ENCODE assay signal across 12 cellular contexts in the genomic region with DNA sequence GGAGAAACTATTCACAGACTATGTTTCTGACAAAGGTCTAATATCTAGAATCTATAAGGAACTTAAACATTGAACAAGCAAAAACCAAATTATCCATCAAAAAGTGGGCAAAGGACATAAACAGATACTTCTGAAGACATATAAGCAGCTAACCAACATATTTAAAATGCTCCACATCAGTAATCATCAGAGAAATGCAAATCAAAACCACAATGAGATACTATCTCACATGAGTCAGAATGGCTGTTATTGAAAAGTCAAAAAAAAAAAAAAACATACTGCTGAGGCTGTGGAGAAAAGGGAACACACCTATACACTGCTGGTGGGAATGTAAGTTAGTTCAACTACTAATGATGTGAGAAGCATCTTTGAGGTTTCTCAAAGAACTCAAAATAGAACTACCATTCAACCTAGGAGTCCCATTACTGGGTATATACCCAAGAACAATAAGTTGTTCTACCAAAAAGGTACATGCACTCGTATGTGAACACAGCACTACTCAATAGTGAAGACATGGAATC.
DNase-seq lines count a peak whose midpoint lies in the region; ATAC-seq and TF ChIP-seq lines count a peak whose summit lies in the region.
"Had no signal": no experiment of that assay in that cellular context is flagged by ENCODE, and none has a peak within 500 bp of the region (broad histone marks: within the 10 kb centered on the region; RNA-seq: fewer than 3 reads in every experiment).

No MANE protein-coding gene starts in this region.

- H3K27ac Mint-ChIP-seq in progenitor cell of endocrine pancreas, result no peak overlapping the region
- H3K27ac Mint-ChIP-seq: activated T-helper 1 cell treated with anti-CD3 and anti-CD28 coated beads, Interleukin-12 subunit alpha, Interleukin-12 subunit beta, Interleukin-2, Interleukin-4 antibody, amounts not matched to agents 30 ng/mL and 10 ng/mL and 1 ng/mL, durations not matched to agents 14 hours and 24 hours and 36 hours; immature natural killer cell had no signal

- no peaks in the 10 kb centered on the region for H3K27me3 Mint-ChIP-seq in progenitor cell of endocrine pancreas

- no peak for TF ChIP-seq CTCF in progenitor cell of endocrine pancreas (IDR thresholded peaks at IDR 0.05; ENCODE audit: unreplicated experiment)

- no peak overlapping the region for H3K4me3 Mint-ChIP-seq in progenitor cell of endocrine pancreas (ENCODE audit: low read depth)
- H3K4me3 Mint-ChIP-seq: activated T-helper 1 cell treated with anti-CD3 and anti-CD28 coated beads, Interleukin-12 subunit alpha, Interleukin-12 subunit beta, Interleukin-2, Interleukin-4 antibody, amounts not matched to agents 30 ng/mL and 10 ng/mL and 1 ng/mL, durations not matched to agents 14 hours and 24 hours and 36 hours; immature natural killer cell had no signal

- peaks cover 3% of the 10 kb centered on the region for H3K9me3 Mint-ChIP-seq in progenitor cell of endocrine pancreas (ENCODE audit: low read depth)
- H3K9me3 Mint-ChIP-seq: activated T-helper 1 cell treated with anti-CD3 and anti-CD28 coated beads, Interleukin-12 subunit alpha, Interleukin-12 subunit beta, Interleukin-2, Interleukin-4 antibody, amounts not matched to agents 30 ng/mL and 10 ng/mL and 1 ng/mL, durations not matched to agents 14 hours and 24 hours and 36 hours had no signal

- DNase-seq in GM04504 (ENCODE audit: low read depth), result peak; percentile 11
- DNase-seq in RKO (ENCODE audit: low spot score), result peak; percentile 19
- peak; percentile 21 for DNase-seq in glomerular visceral epithelial cell (ENCODE audit: extremely low spot score)
- no peak for DNase-seq in NCI-H1048 (lab: John Stamatoyannopoulos, UW)
- no peak for DNase-seq in activated naive CD4-positive, alpha-beta T cell treated with Interleukin-2 at 50 U/mL for 16 hours
- DNase-seq in progenitor cell of endocrine pancreas (ENCODE audit: low spot score, unreplicated experiment), result no peak
- DNase-seq: COR-L47, immature natural killer cell, upper lobe of left lung had no signal

- ATAC-seq in HG02981 (IDR thresholded peaks at IDR 0.05; ENCODE audit: unreplicated experiment) (peak; percentile 54), GM19023 (IDR thresholded peaks at IDR 0.05; ENCODE audit: unreplicated experiment) (no peak)

- H3K36me3 Mint-ChIP-seq in progenitor cell of endocrine pancreas (ENCODE audit: insufficient read depth), result peaks cover 1% of the 10 kb centered on the region
- H3K36me3 Mint-ChIP-seq: immature natural killer cell had no signal

- peaks cover 6% of the 10 kb centered on the region for H3K4me1 Mint-ChIP-seq in progenitor cell of endocrine pancreas (ENCODE audit: low read depth)
- H3K4me1 Mint-ChIP-seq: immature natural killer cell had no signal

Comparison
In these comparisons a context has a peak if more than half of its experiments do, and no peak if none do; other contexts are left out.
1. DNase-seq: peak in GM04504 (single experiment), RKO (single experiment) and glomerular visceral epithelial cell (single experiment); none in NCI-H1048 (single experiment), activated naive CD4-positive, alpha-beta T cell treated with Interleukin-2 at 50 U/mL for 16 hours (single experiment) and progenitor cell of endocrine pancreas (single experiment).